In genomic region chr6:156557269-156557885, GRCh38 we compare ENCODE assay signal across 8 cellular contexts.
DNase-seq lines count a peak whose midpoint lies in the region; ATAC-seq lines count a peak whose summit lies in the region.

No MANE protein-coding gene starts in this region.

- peaks cover 5% of the 10 kb centered on the region for H3K9me3 Mint-ChIP-seq in memory B cell
- H3K9me3 Mint-ChIP-seq in T-helper 2 cell treated with Interferon-gamma antibody and Interleukin-4, amounts not matched to agents 5 μg/mL and 100 μg/mL, for 36 hours = peaks cover 11% of the 10 kb centered on the region

- H3K27ac Mint-ChIP-seq in memory B cell = peak overlapping the region; percentile 51
- H3K27ac Mint-ChIP-seq in T-helper 2 cell treated with Interferon-gamma antibody and Interleukin-4, amounts not matched to agents 5 μg/mL and 100 μg/mL, for 36 hours = no peak overlapping the region

- H3K4me3 Mint-ChIP-seq in memory B cell = no peak overlapping the region
- no peak overlapping the region for H3K4me3 Mint-ChIP-seq in T-helper 2 cell treated with Interferon-gamma antibody and Interleukin-4, amounts not matched to agents 5 μg/mL and 100 μg/mL, for 36 hours

- peaks cover 8% of the 10 kb centered on the region for H3K36me3 Mint-ChIP-seq in memory B cell
- no peaks in the 10 kb centered on the region for H3K36me3 Mint-ChIP-seq in T-helper 2 cell treated with Interferon-gamma antibody and Interleukin-4, amounts not matched to agents 5 μg/mL and 100 μg/mL, for 36 hours (ENCODE audit: low read depth)

- H3K27me3 Mint-ChIP-seq in memory B cell = peaks cover 11% of the 10 kb centered on the region
- H3K27me3 Mint-ChIP-seq in T-helper 2 cell treated with Interferon-gamma antibody and Interleukin-4, amounts not matched to agents 5 μg/mL and 100 μg/mL, for 36 hours (ENCODE audit: low read depth) = no peaks in the 10 kb centered on the region

- H3K27ac ChIP-seq in angular gyrus (ENCODE audit: low read depth, low read length) = peak overlapping the region; percentile 63

- DNase-seq in COLO668 (lab: John Stamatoyannopoulos, UW; ENCODE audit: unreplicated experiment) (peak; percentile 90), NCI-H128 (lab: John Stamatoyannopoulos, UW; ENCODE audit: unreplicated experiment) (peak; percentile 49), memory B cell (ENCODE audit: low spot score in 2 of 2) (no peak)
- DNase-seq in stimulated activated naive CD4-positive, alpha-beta T cell treated with Interleukin-2 at 50 U/mL for 16 hours (lab: John Stamatoyannopoulos, UW) = no peak
- DNase-seq in T-helper 2 cell treated with Interferon-gamma antibody and Interleukin-4, amounts not matched to agents 5 μg/mL and 100 μg/mL, for 36 hours (ENCODE audit: low spot score) = no peak

- H3K4me1 Mint-ChIP-seq in memory B cell = peaks cover 6% of the 10 kb centered on the region
- no peaks in the 10 kb centered on the region for H3K4me1 Mint-ChIP-seq in T-helper 2 cell treated with Interferon-gamma antibody and Interleukin-4, amounts not matched to agents 5 μg/mL and 100 μg/mL, for 36 hours (ENCODE audit: low read depth)

- ATAC-seq in memory B cell (ENCODE audit: low read depth) = no peak
- no peak for ATAC-seq in GM21367 (IDR thresholded peaks at IDR 0.05; ENCODE audit: unreplicated experiment)
- no peak for ATAC-seq in GM21381 (IDR thresholded peaks at IDR 0.05; ENCODE audit: unreplicated experiment)

Comparison
In these comparisons a context has a peak if more than half of its experiments do, and no peak if none do; other contexts are left out.
1. DNase-seq: peak in COLO668 (single experiment) and NCI-H128 (single experiment); none in memory B cell (0 of 2), stimulated activated naive CD4-positive, alpha-beta T cell treated with Interleukin-2 at 50 U/mL for 16 hours (single experiment) and T-helper 2 cell treated with Interferon-gamma antibody and Interleukin-4, amounts not matched to agents 5 μg/mL and 100 μg/mL, for 36 hours (single experiment).